Comparison of ENCODE assay signal across 22 cellular contexts in the genomic region with DNA sequence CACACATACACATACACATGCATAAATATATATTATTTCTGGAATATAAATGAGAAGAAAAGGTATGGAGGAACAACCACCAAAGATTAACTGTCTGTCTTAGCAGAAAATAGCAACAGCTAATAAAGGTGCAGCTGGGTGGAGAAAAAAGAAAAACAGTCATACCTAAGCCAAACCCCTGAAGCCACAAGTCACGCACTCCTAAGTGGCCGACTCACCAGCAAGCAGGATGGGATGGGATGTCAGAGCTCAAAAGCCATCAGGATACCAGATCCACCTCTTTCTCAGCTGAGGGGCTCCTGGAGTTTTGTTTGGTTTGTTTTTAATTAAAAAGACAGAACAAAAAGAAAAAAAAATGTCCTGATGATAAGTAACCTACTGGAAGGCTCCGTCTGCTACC.
"Had no signal": no experiment of that assay in that cellular context is flagged by ENCODE, and none has a peak within 500 bp of the region (broad histone marks: within the 10 kb centered on the region; RNA-seq: fewer than 3 reads in every experiment).

No MANE protein-coding gene starts in this region.

- H3K27me3 ChIP-seq: cardiac muscle cell, heart right ventricle, suprapubic skin, tibial nerve had no signal

- H3K4me3 Mint-ChIP-seq: activated naive CD8-positive, alpha-beta T cell treated with anti-CD3 and anti-CD28 coated beads for 36 hours; activated T-cell treated with anti-CD3 and anti-CD28 coated beads, Interleukin-2, amount 50 U/mL, for 4 hours; naive B cell; neural crest cell; stimulated activated effector memory CD8-positive, alpha-beta T cell treated with anti-CD3 and anti-CD28 coated beads, Interleukin-12 subunit alpha, Interleukin-12 subunit beta, amount 100 ng/mL, for 72 hours; stimulated activated naive CD8-positive, alpha-beta T cell treated with anti-CD3 and anti-CD28 coated beads, Interleukin-15, amount 100 ng/mL, for 72 hours had no signal

- H3K27ac ChIP-seq: cardiac muscle cell, heart right ventricle, lower lobe of right lung, suprapubic skin, tibial nerve had no signal

- H3K4me1 ChIP-seq: lower lobe of right lung, suprapubic skin, tibial nerve had no signal

- DNase-seq: activated CD4-positive, alpha-beta T cell treated with anti-CD3 and anti-CD28 coated beads for 4 hours; activated CD4-positive, alpha-beta T cell treated with anti-CD3 and anti-CD28 coated beads, Interleukin-2, amount 50 U/mL, for 48 hours; activated CD4-positive, CD25-positive, alpha-beta regulatory T cell; activated CD8-positive, alpha-beta memory T cell treated with anti-CD3 and anti-CD28 coated beads, Interleukin-2, amount 50 U/mL, for 48 hours; activated naive CD4-positive, alpha-beta T cell; activated naive CD8-positive, alpha-beta T cell treated with anti-CD3 and anti-CD28 coated beads for 36 hours; activated T-cell treated with anti-CD3 and anti-CD28 coated beads, Interleukin-2, amount 50 U/mL, for 4 hours; heart right ventricle; islet precursor cell; lower lobe of right lung; naive B cell; occipital lobe; small intestine; stimulated activated CD4-positive, alpha-beta T cell treated with anti-CD3 and anti-CD28 coated beads, Interleukin-2, amount 100 ng/mL, for 24 hours; stimulated activated naive CD8-positive, alpha-beta T cell treated with anti-CD3 and anti-CD28 coated beads, Interleukin-15, amount 100 ng/mL, for 72 hours; T1000 had no signal

- H3K36me3 Mint-ChIP-seq: naive B cell; stimulated activated effector memory CD8-positive, alpha-beta T cell treated with anti-CD3 and anti-CD28 coated beads, Interleukin-12 subunit alpha, Interleukin-12 subunit beta, amount 100 ng/mL, for 72 hours had no signal

- H3K4me3 ChIP-seq: cardiac muscle cell, heart right ventricle, lower lobe of right lung, suprapubic skin, tibial nerve had no signal

- H3K4me1 Mint-ChIP-seq: neural crest cell had no signal

- H3K27me3 Mint-ChIP-seq: activated naive CD8-positive, alpha-beta T cell treated with anti-CD3 and anti-CD28 coated beads for 36 hours; stimulated activated naive CD8-positive, alpha-beta T cell treated with anti-CD3 and anti-CD28 coated beads, Interleukin-15, amount 100 ng/mL, for 72 hours had no signal

- H3K27ac Mint-ChIP-seq: activated naive CD8-positive, alpha-beta T cell treated with anti-CD3 and anti-CD28 coated beads for 36 hours; activated T-helper 2 cell treated with anti-CD3 and anti-CD28 coated beads, Interferon-gamma antibody, Interleukin-2, Interleukin-4, amounts not matched to agents 10 μg/mL and 5 μg/mL and 100 μg/mL, durations not matched to agents 14 hours and 24 hours and 36 hours; naive B cell; stimulated activated effector memory CD8-positive, alpha-beta T cell treated with anti-CD3 and anti-CD28 coated beads, Interleukin-12 subunit alpha, Interleukin-12 subunit beta, amount 100 ng/mL, for 72 hours; stimulated activated naive CD8-positive, alpha-beta T cell treated with anti-CD3 and anti-CD28 coated beads, Interleukin-15, amount 100 ng/mL, for 72 hours had no signal

- H3K36me3 ChIP-seq: cardiac muscle cell, heart right ventricle, lower lobe of right lung, suprapubic skin had no signal

- H3K9me3 ChIP-seq: lower lobe of right lung, suprapubic skin, tibial nerve had no signal

- H3K9me3 Mint-ChIP-seq: activated T-cell treated with anti-CD3 and anti-CD28 coated beads, Interleukin-2, amount 50 U/mL, for 4 hours; activated T-helper 2 cell treated with anti-CD3 and anti-CD28 coated beads, Interferon-gamma antibody, Interleukin-2, Interleukin-4, amounts not matched to agents 10 μg/mL and 5 μg/mL and 100 μg/mL, durations not matched to agents 14 hours and 24 hours and 36 hours; neural crest cell; stimulated activated effector memory CD8-positive, alpha-beta T cell treated with anti-CD3 and anti-CD28 coated beads, Interleukin-12 subunit alpha, Interleukin-12 subunit beta, amount 100 ng/mL, for 72 hours had no signal
